In the genomic region with DNA sequence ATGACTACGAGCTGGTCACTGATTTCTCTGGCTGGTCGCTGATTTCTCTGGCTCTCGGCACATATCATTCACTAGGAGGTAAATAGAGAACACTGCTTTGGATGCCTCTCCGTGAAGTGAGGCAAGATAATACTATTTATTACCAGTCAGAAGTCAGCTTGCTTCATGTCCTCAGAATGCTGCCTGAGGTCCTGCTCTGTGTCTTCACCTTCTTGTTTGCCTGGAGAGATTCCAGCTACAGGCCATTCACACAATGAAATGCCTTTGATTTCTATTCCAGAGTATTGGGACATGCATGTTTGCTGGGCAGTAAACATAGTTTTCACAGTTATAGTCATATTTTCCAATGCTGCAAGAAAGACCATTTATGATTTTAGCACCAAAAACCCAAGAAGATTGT, we compare ENCODE assay signal across 12 cellular contexts.
A peak's percentile ranks its signal among the peaks of the same experiment; 100 is the strongest.
DNase-seq lines count a peak whose midpoint lies in the region; ATAC-seq lines count a peak whose summit lies in the region.
"Had no signal": no experiment of that assay in that cellular context is flagged by ENCODE, and none has a peak within 500 bp of the region (broad histone marks: within the 10 kb centered on the region; RNA-seq: fewer than 3 reads in every experiment).

No MANE protein-coding gene starts in this region.

- no peaks in the 10 kb centered on the region for H3K27me3 ChIP-seq in skeletal muscle satellite cell (ENCODE audit: control insufficient read depth, insufficient read depth, low read length)

- H3K9ac ChIP-seq in skeletal muscle satellite cell (ENCODE audit: low read depth, low read length), result peak overlapping the region; percentile 45

- no peaks in the 10 kb centered on the region for H3K36me3 ChIP-seq in skeletal muscle satellite cell (ENCODE audit: insufficient read depth, low read length)

- DNase-seq in GM04503 (ENCODE audit: low read depth), result peak; percentile 47
- DNase-seq in dermis microvascular lymphatic vessel endothelial cell (ENCODE audit: low read depth in 2 of 2), result peak; percentile 44 to 58
- DNase-seq in iris pigment epithelial cell (ENCODE audit: low read depth), result peak; percentile 67
- no peak for DNase-seq in putamen (ENCODE audit: low spot score)
- DNase-seq in stimulated activated CD4-positive, alpha-beta T cell treated with anti-CD3 and anti-CD28 coated beads, Interleukin-12 subunit alpha, Interleukin-12 subunit beta, amount 100 ng/mL, for 4 hours, result no peak
- DNase-seq: activated naive CD4-positive, alpha-beta T cell treated with anti-CD3 and anti-CD28 coated beads, Interleukin-2, amount 50 U/mL, for 16 hours; effector CD8-positive, alpha-beta T cell; NCI-H1436 treated with DMSO at 0.1 percent for 48 hours; NCI-H526 treated with DMSO at 0.1 percent for 48 hours had no signal

- no peaks in the 10 kb centered on the region for H3K9me3 ChIP-seq in skeletal muscle satellite cell (replicated peaks; ENCODE audit: low read length)

- peak overlapping the region; percentile 79 for H3K4me2 ChIP-seq in skeletal muscle satellite cell (ENCODE audit: low read length)

- no peak for ATAC-seq in HG02885 (IDR thresholded peaks at IDR 0.05; ENCODE audit: poor library complexity, unreplicated experiment)
- ATAC-seq in GM21825 (IDR thresholded peaks at IDR 0.05; ENCODE audit: unreplicated experiment), result no peak

- H3K4me1 ChIP-seq in skeletal muscle satellite cell (ENCODE audit: control insufficient read depth, insufficient read depth, low read length), result peaks cover 20% of the 10 kb centered on the region

- H3K4me3 ChIP-seq in skeletal muscle satellite cell (ENCODE audit: low read length), result peak overlapping the region; percentile 50

Comparison
In these comparisons a context has a peak if more than half of its experiments do, and no peak if none do; other contexts are left out.
1. DNase-seq: peak in GM04503 (single experiment), dermis microvascular lymphatic vessel endothelial cell (2 of 2) and iris pigment epithelial cell (single experiment); none in putamen (single experiment) and stimulated activated CD4-positive, alpha-beta T cell treated with anti-CD3 and anti-CD28 coated beads, Interleukin-12 subunit alpha, Interleukin-12 subunit beta, amount 100 ng/mL, for 4 hours (single experiment).